ENCODE assay signal across 8 cellular contexts in genomic region chr14:100065942-100066574, GRCh38. TPM values are rescaled to one million over a fixed set of nuclear protein-coding genes. Genes with fewer than 3 reads are reported as not detected.
DNase-seq lines count a peak whose midpoint lies in the region; ATAC-seq and TF ChIP-seq lines count a peak whose summit lies in the region.

No MANE protein-coding gene starts in this region.

- H3K4me3 Mint-ChIP-seq in T-helper 17 cell, result peak overlapping the region; percentile 98
- peak overlapping the region; percentile 83 for H3K4me3 Mint-ChIP-seq in central memory CD8-positive, alpha-beta T cell

- TF ChIP-seq POLR2A in testis (IDR thresholded peaks at IDR 0.05), result no peak

- peak overlapping the region; percentile 99 for H3K27ac Mint-ChIP-seq in T-helper 17 cell
- H3K27ac Mint-ChIP-seq in central memory CD8-positive, alpha-beta T cell (ENCODE audit: low read depth), result peak overlapping the region; percentile 98

- H3K36me3 ChIP-seq in testis (ENCODE audit: low read depth, missing control alignments) (no peaks in the 10 kb centered on the region), MG63 (no peaks in the 10 kb centered on the region)

- H3K27me3 ChIP-seq in testis (no peaks in the 10 kb centered on the region), MG63 (no peaks in the 10 kb centered on the region)

- WGBS in testis, 2 donors, result 73 to 75% methylated on average over 10 of the region's 10 CpGs

- H3K27me3 Mint-ChIP-seq in T-helper 17 cell, result no peaks in the 10 kb centered on the region
- H3K27me3 Mint-ChIP-seq in central memory CD8-positive, alpha-beta T cell, result no peaks in the 10 kb centered on the region

- H3K4me3 ChIP-seq in GM12864 (ENCODE audit: low read depth, low read length) (peak overlapping the region; percentile 54), testis (no peak overlapping the region), MG63 (no peak overlapping the region)

- no peaks in the 10 kb centered on the region for H3K9me3 Mint-ChIP-seq in central memory CD8-positive, alpha-beta T cell

- no peak overlapping the region for H3K27ac ChIP-seq in testis

- peaks cover 74% of the 10 kb centered on the region for H3K4me1 Mint-ChIP-seq in T-helper 17 cell
- peaks cover 72% of the 10 kb centered on the region for H3K4me1 Mint-ChIP-seq in central memory CD8-positive, alpha-beta T cell

- TF ChIP-seq CTCF in GM12864 (IDR thresholded peaks at IDR 0.05; ENCODE audit: low read depth, low read length, missing control alignments) (no peak), testis (IDR thresholded peaks at IDR 0.05) (no peak)

- intact Hi-C loops in testis (cut with DNase I; ENCODE audit: low total_unique reads), result no loop called here

- ATAC-seq in HG02852 (IDR thresholded peaks at IDR 0.05; ENCODE audit: unreplicated experiment), result peak; percentile 34
- ATAC-seq in T-helper 17 cell, result peak; percentile 33
- peak; percentile 27 for ATAC-seq in central memory CD8-positive, alpha-beta T cell (replicated peaks; ENCODE audit: extremely low read depth, poor library complexity, severe bottlenecking)

- H3K4me1 ChIP-seq in testis, result peaks cover 4% of the 10 kb centered on the region

- peaks cover 12% of the 10 kb centered on the region for H3K36me3 Mint-ChIP-seq in T-helper 17 cell (ENCODE audit: low read depth)
- peaks cover 58% of the 10 kb centered on the region for H3K36me3 Mint-ChIP-seq in central memory CD8-positive, alpha-beta T cell (ENCODE audit: insufficient read depth)

- DNase-seq in GM12864 (ENCODE audit: low read depth) (peak; percentile 87), T-helper 17 cell (peak; percentile 53 to 69 (median 57)), DMS53 treated with DMSO at 0.1 percent for 48 hours (lab: John Stamatoyannopoulos, UW; ENCODE audit: unreplicated experiment) (no peak), testis (no peak), MG63 (no peak)
- DNase-seq in central memory CD8-positive, alpha-beta T cell (ENCODE audit: low spot score in 2 of 2), result peak; percentile 68 to 83
- peak; percentile 85 for DNase-seq in stimulated activated CD4-positive, alpha-beta T cell treated with anti-CD3 and anti-CD28 coated beads, Interleukin-1b, Interleukin-23, amount 100 ng/mL, for 48 hours

- H3K9me3 ChIP-seq in T-helper 17 cell (ENCODE audit: control insufficient read depth, low read length, poor library complexity, severe bottlenecking), result no peaks in the 10 kb centered on the region
- no peaks in the 10 kb centered on the region for H3K9me3 ChIP-seq in testis
- H3K9me3 ChIP-seq in MG63, result no peaks in the 10 kb centered on the region

RNA-seq across cellular contexts. Expression of gene EVL, which starts 0.8 kb away (rescaled TPM):
- total RNA-seq in T-helper 17 cell, result 100 to 1,000 TPM; 793 to 831 TPM
- total RNA-seq in testis, result 10 to 100 TPM; 91.7 to 96.8 TPM
- 87.4 TPM for polyA plus RNA-seq in testis (ENCODE audit: insufficient read depth, low read depth, low replicate concordance)
- 17.3 and 17.9 TPM in 2 replicates for total RNA-seq in MG63 (2014; rRNA removed; shearing (Covaris generic); ENCODE audit: low replicate concordance)

Comparison
In these comparisons a context has a peak if more than half of its experiments do, and no peak if none do; other contexts are left out.
1. DNase-seq: peak in GM12864 (single experiment), T-helper 17 cell (3 of 3), central memory CD8-positive, alpha-beta T cell (2 of 2) and stimulated activated CD4-positive, alpha-beta T cell treated with anti-CD3 and anti-CD28 coated beads, Interleukin-1b, Interleukin-23, amount 100 ng/mL, for 48 hours (single experiment); none in DMS53 treated with DMSO at 0.1 percent for 48 hours (single experiment), testis (single experiment) and MG63 (single experiment).
2. RNA of gene EVL, which starts 0.8 kb away (total RNA-seq): 793 to 831 TPM in T-helper 17 cell; 91.7 to 96.8 TPM in testis and 17.3 to 17.9 TPM in MG63; every median in the first group is over 4 times any median in the second.
3. Peak in every context shown above with its lines, with median percentiles within 50 percentile points of each other: ATAC-seq.